ENCODE assay signal across 8 cellular contexts in the genomic region with DNA sequence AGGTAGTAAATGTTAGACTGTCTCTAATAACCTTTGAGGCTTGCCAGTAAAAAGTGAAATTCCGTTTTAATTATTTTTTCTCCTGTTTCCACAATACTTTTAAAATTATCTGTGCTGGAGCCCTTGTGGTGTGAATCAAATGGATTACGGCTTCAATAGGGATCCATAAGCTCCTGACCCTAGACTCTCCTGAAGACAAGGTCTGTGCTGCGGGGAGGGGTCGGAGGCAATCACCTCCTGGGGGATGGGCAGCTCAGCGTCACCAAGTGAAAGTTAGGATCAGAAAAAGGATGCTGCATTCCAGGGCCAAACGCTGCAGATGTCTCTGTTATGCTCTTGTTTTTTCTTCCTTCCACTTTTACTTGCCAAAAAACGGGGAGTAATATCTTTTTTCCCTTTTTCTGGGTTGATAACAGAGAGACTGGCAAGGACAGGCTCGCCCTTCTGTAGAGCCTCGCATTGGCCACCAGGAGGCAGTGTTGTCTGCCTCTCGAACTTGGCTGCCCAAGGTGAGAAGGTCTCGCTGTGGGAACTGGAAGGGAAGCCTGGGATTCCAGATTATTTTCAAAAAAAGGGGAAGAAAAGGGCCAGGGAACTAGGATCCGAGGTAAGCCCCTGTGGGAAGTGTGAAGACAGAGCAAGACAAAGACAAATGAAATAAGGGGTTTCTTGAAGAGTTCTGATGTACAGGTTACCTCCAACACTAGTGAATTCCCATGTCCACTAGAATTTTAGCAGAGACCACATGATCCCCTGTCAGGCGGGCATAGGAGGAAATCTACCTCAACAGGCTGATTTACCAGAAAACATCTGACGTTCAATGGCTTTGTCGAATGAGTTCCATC.
DNase-seq lines count a peak whose midpoint lies in the region; ATAC-seq and TF ChIP-seq lines count a peak whose summit lies in the region.

No MANE protein-coding gene starts in this region.

- H3K4me3 Mint-ChIP-seq in stimulated activated memory B cell treated with anti-CD40 and anti-IgM and Interleukin-4, amounts not matched to agents 10 μg/mL and 1 μg/mL and 100 μg/mL, for 72 hours: no peak overlapping the region

- no peak for TF ChIP-seq POLR2A in stomach (IDR thresholded peaks at IDR 0.05)

- no peaks in the 10 kb centered on the region for H3K27me3 ChIP-seq in stomach

- H3K9me3 Mint-ChIP-seq in stimulated activated memory B cell treated with anti-CD40 and anti-IgM and Interleukin-4, amounts not matched to agents 10 μg/mL and 1 μg/mL and 100 μg/mL, for 72 hours: no peaks in the 10 kb centered on the region

- DNase-seq in stimulated activated CD4-positive, alpha-beta T cell treated with anti-CD3 and anti-CD28 coated beads, Interleukin-2, amount 100 ng/mL, for 48 hours: peak; percentile 2 to 3
- DNase-seq in stimulated activated CD4-positive, alpha-beta T cell treated with anti-CD3 and anti-CD28 coated beads, Interleukin-4, amount 100 ng/mL, for 24 hours: no peak
- DNase-seq in HK-2 (ENCODE audit: unreplicated experiment) (peak; percentile 36), UCSD-AML1 (lab: John Stamatoyannopoulos, UW; ENCODE audit: unreplicated experiment) (peak; percentile 8), hippocampal formation (lab: John Stamatoyannopoulos, UW) (peak; percentile 7), stomach (peak; percentile 36)

- no peaks in the 10 kb centered on the region for H3K4me1 Mint-ChIP-seq in stimulated activated memory B cell treated with anti-CD40 and anti-IgM and Interleukin-4, amounts not matched to agents 10 μg/mL and 1 μg/mL and 100 μg/mL, for 72 hours

- H3K4me3 ChIP-seq in stomach: no peak overlapping the region

- H3K36me3 Mint-ChIP-seq in stimulated activated memory B cell treated with anti-CD40 and anti-IgM and Interleukin-4, amounts not matched to agents 10 μg/mL and 1 μg/mL and 100 μg/mL, for 72 hours: no peaks in the 10 kb centered on the region

- H3K27ac Mint-ChIP-seq in stimulated activated memory B cell treated with anti-CD40 and anti-IgM and Interleukin-4, amounts not matched to agents 10 μg/mL and 1 μg/mL and 100 μg/mL, for 72 hours: no peak overlapping the region

- peaks cover 16% of the 10 kb centered on the region for H3K27me3 Mint-ChIP-seq in stimulated activated memory B cell treated with anti-CD40 and anti-IgM and Interleukin-4, amounts not matched to agents 10 μg/mL and 1 μg/mL and 100 μg/mL, for 72 hours

- no peaks in the 10 kb centered on the region for H3K36me3 ChIP-seq in stomach

- no peaks in the 10 kb centered on the region for H3K9me3 ChIP-seq in stomach

- 25 to 31% (median 27%) methylated on average over 15 of the region's 15 CpGs for WGBS in stomach, 5 donors

- H3K4me1 ChIP-seq in stomach: peaks cover 0 to 31% (median 3%) of the 10 kb centered on the region in 4 donors

- no peak for TF ChIP-seq EP300 in stomach (IDR thresholded peaks at IDR 0.05)

- peak overlapping the region in 1 of 5 donors; percentile 64 for H3K27ac ChIP-seq in stomach

- TF ChIP-seq CTCF in stomach (IDR thresholded peaks at IDR 0.05): peak in 6 of 7 experiments; percentile 51 to 90 (median 86)

- intact Hi-C loops in stomach (cut with DNase I; ENCODE audit: low total_unique reads): no loop called here

- no peak for ATAC-seq in GM21528 (IDR thresholded peaks at IDR 0.05; ENCODE audit: low FRiP score, unreplicated experiment)
- ATAC-seq in stimulated activated memory B cell treated with anti-CD40 and anti-IgM and Interleukin-4, amounts not matched to agents 10 μg/mL and 1 μg/mL and 100 μg/mL, for 72 hours: no peak
